Comparison of ENCODE assay signal across 8 cellular contexts in genomic region chr20:50464026-50464724, GRCh38. TPM values are rescaled to one million over a fixed set of nuclear protein-coding genes. Genes with fewer than 3 reads are reported as not detected.
DNase-seq lines count a peak whose midpoint lies in the region; ATAC-seq and TF ChIP-seq lines count a peak whose summit lies in the region.

No MANE protein-coding gene starts in this region.

- intact Hi-C loops in CD8-positive, alpha-beta T cell (cut with DNase I, micrococcal nuclease), result loop anchor here (1.0 to 10.0 kb wide), 6 partner anchors 274 to 482 kb away; partner anchors contain the start of genes CEBPB (in 2 of the 2) and SNAI1 (in 2 of the 2)
- intact Hi-C loops in activated CD4-positive, alpha-beta memory T cell treated with anti-CD3 and anti-CD28 coated beads for 36 hours (cut with micrococcal nuclease), result loop anchor here (1.0 kb wide), 2 partner anchors 274 to 278 kb away; partner anchors contain the start of gene CEBPB
- intact Hi-C loops in mucosa of descending colon (cut with DNase I, micrococcal nuclease), result loop anchor here in 1 of 2 donors (2.0 kb wide), 1 partner anchor 277 kb away; no protein-coding TSS in a partner anchor

- peak; percentile 39 to 78 (median 51) for DNase-seq in CD8-positive, alpha-beta T cell
- peak; percentile 25 for DNase-seq in GOT3 (lab: John Stamatoyannopoulos, UW)
- peak; percentile 31 for DNase-seq in NCI-H526 treated with DMSO at 0.1 percent for 48 hours (lab: John Stamatoyannopoulos, UW)
- peak; percentile 69 for DNase-seq in activated CD4-positive, alpha-beta memory T cell treated with anti-CD3 and anti-CD28 coated beads for 36 hours
- peak; percentile 14 to 42 (median 33) for DNase-seq in effector memory CD4-positive, alpha-beta T cell
- peak; percentile 47 to 67 (median 62) for DNase-seq in mucosa of descending colon
- peak; percentile 22 for DNase-seq in stimulated activated naive CD4-positive, alpha-beta T cell treated with Interleukin-2 at 50 U/mL for 16 hours (lab: John Stamatoyannopoulos, UW)

- H3K27ac ChIP-seq in CD8-positive, alpha-beta T cell (ENCODE audit: low read depth, low read length), result no peak overlapping the region
- H3K27ac ChIP-seq in effector memory CD4-positive, alpha-beta T cell (ENCODE audit: insufficient read depth, low read length, poor library complexity, severe bottlenecking), result no peak overlapping the region

- POLR2A ChIA-PET in CD8-positive, alpha-beta T cell (lab: Charles Lee), result interaction anchor here (0.8 to 1.1 kb wide), 3 partner anchors 272 to 276 kb away, joined by 4 read pairs; partner anchors contain the start of gene CEBPB
- POLR2A ChIA-PET in activated CD4-positive, alpha-beta memory T cell treated with anti-CD3 and anti-CD28 coated beads for 36 hours (lab: Charles Lee), result interaction anchor here (0.5 to 1.2 kb wide), 2 partner anchors 148 to 273 kb away, joined by 3 to 4 read pairs; no protein-coding TSS in a partner anchor

- H3K9me3 ChIP-seq in CD8-positive, alpha-beta T cell (ENCODE audit: low read length), result no peaks in the 10 kb centered on the region
- H3K9me3 ChIP-seq in effector memory CD4-positive, alpha-beta T cell (ENCODE audit: control insufficient read depth, low read length), result no peaks in the 10 kb centered on the region
- no peaks in the 10 kb centered on the region for H3K9me3 ChIP-seq in mucosa of descending colon

- H3K4me3 Mint-ChIP-seq in CD8-positive, alpha-beta T cell, result no peak overlapping the region
- no peak overlapping the region for H3K4me3 Mint-ChIP-seq in activated CD4-positive, alpha-beta memory T cell treated with anti-CD3 and anti-CD28 coated beads for 36 hours

- peak; percentile 83 for TF ChIP-seq CTCF in CD8-positive, alpha-beta T cell (IDR thresholded peaks at IDR 0.05)
- TF ChIP-seq CTCF in mucosa of descending colon (IDR thresholded peaks at IDR 0.05), result peak; percentile 63

- no peaks in the 10 kb centered on the region for H3K36me3 Mint-ChIP-seq in CD8-positive, alpha-beta T cell
- no peaks in the 10 kb centered on the region for H3K36me3 Mint-ChIP-seq in activated CD4-positive, alpha-beta memory T cell treated with anti-CD3 and anti-CD28 coated beads for 36 hours

- ATAC-seq in CD8-positive, alpha-beta T cell, result peak; percentile 83
- ATAC-seq in mucosa of descending colon (peak; percentile 65), HG02678 (IDR thresholded peaks at IDR 0.05; ENCODE audit: unreplicated experiment) (no peak)

- H3K4me3 ChIP-seq in CD8-positive, alpha-beta T cell (ENCODE audit: low read depth, low read length), result no peak overlapping the region
- H3K4me3 ChIP-seq in effector memory CD4-positive, alpha-beta T cell (ENCODE audit: insufficient read depth, low read depth, low read length, poor library complexity, severe bottlenecking), result no peak overlapping the region
- no peak overlapping the region for H3K4me3 ChIP-seq in mucosa of descending colon

- peaks cover 3% of the 10 kb centered on the region for H3K4me1 ChIP-seq in CD8-positive, alpha-beta T cell (ENCODE audit: insufficient read depth, low read length)
- H3K4me1 ChIP-seq in effector memory CD4-positive, alpha-beta T cell (ENCODE audit: control insufficient read depth, insufficient read depth, low read length, poor library complexity, severe bottlenecking), result peaks cover 9% of the 10 kb centered on the region
- H3K4me1 ChIP-seq in mucosa of descending colon (ENCODE audit: low read depth), result no peaks in the 10 kb centered on the region

- H3K36me3 ChIP-seq in CD8-positive, alpha-beta T cell (ENCODE audit: insufficient read depth, low read length), result no peaks in the 10 kb centered on the region
- no peaks in the 10 kb centered on the region for H3K36me3 ChIP-seq in effector memory CD4-positive, alpha-beta T cell (ENCODE audit: control insufficient read depth, insufficient read depth, low read length)
- no peaks in the 10 kb centered on the region for H3K36me3 ChIP-seq in mucosa of descending colon (ENCODE audit: low read depth)

- no peaks in the 10 kb centered on the region for H3K27me3 ChIP-seq in CD8-positive, alpha-beta T cell (ENCODE audit: insufficient read depth, low read length)
- no peaks in the 10 kb centered on the region for H3K27me3 ChIP-seq in effector memory CD4-positive, alpha-beta T cell (replicated peaks; ENCODE audit: control insufficient read depth, insufficient read depth, low read length, poor library complexity, severe bottlenecking)

- no peak overlapping the region for H3K27ac Mint-ChIP-seq in CD8-positive, alpha-beta T cell
- no peak overlapping the region for H3K27ac Mint-ChIP-seq in activated CD4-positive, alpha-beta memory T cell treated with anti-CD3 and anti-CD28 coated beads for 36 hours

- H3K9me3 Mint-ChIP-seq in CD8-positive, alpha-beta T cell, result no peaks in the 10 kb centered on the region
- no peaks in the 10 kb centered on the region for H3K9me3 Mint-ChIP-seq in activated CD4-positive, alpha-beta memory T cell treated with anti-CD3 and anti-CD28 coated beads for 36 hours

- H3K27me3 Mint-ChIP-seq in CD8-positive, alpha-beta T cell (ENCODE audit: low read depth), result peaks cover 2% of the 10 kb centered on the region
- peaks cover 4% of the 10 kb centered on the region for H3K27me3 Mint-ChIP-seq in activated CD4-positive, alpha-beta memory T cell treated with anti-CD3 and anti-CD28 coated beads for 36 hours

- H3K4me1 Mint-ChIP-seq in CD8-positive, alpha-beta T cell (ENCODE audit: low read depth), result peaks cover 4% of the 10 kb centered on the region
- H3K4me1 Mint-ChIP-seq in activated CD4-positive, alpha-beta memory T cell treated with anti-CD3 and anti-CD28 coated beads for 36 hours (ENCODE audit: low read depth), result peaks cover 8% of the 10 kb centered on the region

- CTCF ChIA-PET in CD8-positive, alpha-beta T cell (lab: Charles Lee), result interaction anchor here (0.6 to 13.0 kb wide), 30 partner anchors 9 to 344 kb away, joined by 3 to 325 read pairs (median 4); partner anchors contain the start of gene CEBPB
- CTCF ChIA-PET in activated CD4-positive, alpha-beta memory T cell treated with anti-CD3 and anti-CD28 coated beads for 36 hours (lab: Charles Lee), result interaction anchor here (0.8 to 9.1 kb wide), 25 partner anchors 8 to 393 kb away, joined by 3 to 153 read pairs (median 6); partner anchors contain the start of gene CEBPB

RNA-seq across cellular contexts. Expression of gene PTPN1, which starts 46.0 kb away (rescaled TPM):
- 10 to 100 TPM; 96.0 to 97.5 TPM for total RNA-seq in CD8-positive, alpha-beta T cell
- 10 to 100 TPM; 80.6 to 83.4 TPM for total RNA-seq in activated CD4-positive, alpha-beta memory T cell treated with anti-CD3 and anti-CD28 coated beads for 36 hours
- total RNA-seq in mucosa of descending colon, result 10 to 100 TPM; 33.2 to 35.1 (median 33.4) TPM
